Comparison of ENCODE assay signal across 20 cellular contexts in the genomic region with DNA sequence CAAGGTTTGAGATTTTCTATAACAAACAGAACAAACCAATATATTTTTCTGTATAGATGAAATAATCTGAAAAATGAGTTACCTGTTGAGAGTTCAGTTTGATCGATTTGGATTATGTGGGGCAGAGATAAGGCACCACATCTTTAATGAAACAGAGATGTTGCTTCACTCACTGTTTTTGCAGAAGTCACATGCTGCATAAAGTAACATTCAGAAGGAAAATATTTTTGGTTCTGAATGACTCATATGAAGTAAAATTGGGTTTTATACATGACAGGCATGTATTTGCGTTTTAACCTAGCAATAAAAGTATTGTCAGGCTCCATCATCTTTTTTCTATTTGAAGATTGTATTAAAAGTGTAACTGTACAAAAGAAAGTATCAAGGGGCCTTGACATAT.
A peak's percentile ranks its signal among the peaks of the same experiment; 100 is the strongest.
DNase-seq lines count a peak whose midpoint lies in the region; TF ChIP-seq lines count a peak whose summit lies in the region.
"Had no signal": no experiment of that assay in that cellular context is flagged by ENCODE, and none has a peak within 500 bp of the region (broad histone marks: within the 10 kb centered on the region; RNA-seq: fewer than 3 reads in every experiment).

No MANE protein-coding gene starts in this region.

- peaks cover 55% of the 10 kb centered on the region for H3K4me1 ChIP-seq in Loucy (ENCODE audit: insufficient read depth, low read length, poor library complexity, severe bottlenecking)
- H3K4me1 ChIP-seq: A549, Caco-2 had no signal

- H3F3A ChIP-seq in Loucy (ENCODE audit: low read depth): no peaks in the 10 kb centered on the region; the same call in 1 of the 2 replicates

- no peaks in the 10 kb centered on the region for H3K79me2 ChIP-seq in Loucy (ENCODE audit: insufficient read depth, low read length)

- H3K9me3 ChIP-seq in Loucy (ENCODE audit: insufficient read depth, low read depth, low read length): no peaks in the 10 kb centered on the region
- H3K9me3 ChIP-seq: A549, Caco-2 had no signal

- no peak for TF ChIP-seq CTCF in Loucy (conservative IDR thresholded peaks at IDR 0.05; ENCODE audit: low read length)

- no peak overlapping the region for H3K9ac ChIP-seq in Loucy (ENCODE audit: low read depth, low read length, poor library complexity, severe bottlenecking)

- H3K9me2 ChIP-seq in Loucy (replicated peaks; ENCODE audit: low read depth, low read length): no peaks in the 10 kb centered on the region

- H3K36me3 ChIP-seq in Loucy (ENCODE audit: insufficient read depth, low read length): no peaks in the 10 kb centered on the region

- H3K4me3 ChIP-seq in Loucy (ENCODE audit: low read length, poor library complexity, severe bottlenecking): no peak overlapping the region
- H3K4me3 ChIP-seq: A549, GM23338, SK-N-MC had no signal

- peak overlapping the region; percentile 23; the same call in 1 of the 2 replicates for H2AFZ ChIP-seq in Loucy (ENCODE audit: low read length)
- H2AFZ ChIP-seq: GM23338 had no signal

- no peak overlapping the region for H3K4me2 ChIP-seq in Loucy (ENCODE audit: low read depth, low read length, poor library complexity, severe bottlenecking)
- H3K4me2 ChIP-seq: A549, GM23338 had no signal

- no peaks in the 10 kb centered on the region for H4K20me1 ChIP-seq in Loucy (ENCODE audit: insufficient read depth, low read length, poor library complexity, severe bottlenecking)

- H3K27me3 ChIP-seq in Loucy (ENCODE audit: insufficient read depth, low read length, poor library complexity, severe bottlenecking): no peaks in the 10 kb centered on the region

- peak; percentile 21 for DNase-seq in AG20443 (ENCODE audit: low spot score)
- DNase-seq in fibroblast of gingiva (ENCODE audit: low read depth): peak; percentile 11
- DNase-seq in non-pigmented ciliary epithelial cell (ENCODE audit: low read depth): peak; percentile 6
- no peak for DNase-seq in retina
- DNase-seq in ureter (ENCODE audit: low spot score): no peak
- no peak for DNase-seq in A172 (ENCODE audit: low spot score)
- no peak for DNase-seq in NCI-H748 treated with DMSO at 0.1 percent for 48 hours (lab: John Stamatoyannopoulos, UW)
- DNase-seq: Caco-2; CD4-positive, CD25-positive, alpha-beta regulatory T cell; DMS53; KBM-7; MM.1S; NCI-H1092 treated with DMSO at 0.1 percent for 48 hours; NCI-H2081 treated with DMSO at 0.1 percent for 48 hours; NCI-H510A treated with DMSO at 0.1 percent for 48 hours; Right ventricle myocardium superior had no signal

Comparison
In these comparisons a context has a peak if more than half of its experiments do, and no peak if none do; other contexts are left out.
1. DNase-seq: peak in AG20443 (single experiment), fibroblast of gingiva (single experiment) and non-pigmented ciliary epithelial cell (single experiment); none in retina (single experiment), ureter (single experiment), A172 (single experiment) and NCI-H748 treated with DMSO at 0.1 percent for 48 hours (single experiment).